Comparison of ENCODE assay signal across 1 cellular context in the genomic region with DNA sequence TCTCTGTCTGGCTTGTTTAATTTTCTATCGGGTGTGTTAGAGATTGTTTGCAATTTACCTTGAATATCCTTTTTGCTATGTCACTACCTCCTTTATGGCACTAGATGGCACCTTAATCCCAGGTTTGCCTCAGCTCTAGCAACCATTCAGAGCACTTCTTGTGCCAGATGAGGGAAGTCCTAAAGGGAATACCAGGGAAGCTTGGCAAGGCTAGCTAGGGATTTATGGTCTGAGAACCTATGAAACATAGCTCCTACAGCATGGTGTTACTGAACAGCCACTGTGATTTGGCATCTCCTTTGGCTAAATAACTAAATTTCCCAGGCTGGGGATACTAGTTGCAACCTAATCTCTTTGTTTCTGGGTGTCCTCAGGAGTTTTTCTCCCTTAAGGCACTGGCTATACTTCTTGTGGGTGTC.
TF ChIP-seq lines count a peak whose summit lies in the region.

No MANE protein-coding gene starts in this region.

TF ChIP-seq in HepG2, 621 proteins besides CTCF, POLR2A, EP300 and RAD21 (continued from another document):
- TF ChIP-seq USF2 (IDR thresholded peaks at IDR 0.05; ENCODE audit: low read depth, low read length) (no peak), USF2 (CRISPR knock-in tag; IDR thresholded peaks at IDR 0.05; ENCODE audit: borderline replicate concordance) (no peak), SMC3 (IDR thresholded peaks at IDR 0.05; ENCODE audit: low read length) (peak; percentile 98), STAG1 (CRISPR knock-in tag; IDR thresholded peaks at IDR 0.05) (peak; percentile 99), ZNF317 (CRISPR knock-in tag; IDR thresholded peaks at IDR 0.05) (no peak), HMGA1 (CRISPR knock-in tag; conservative IDR thresholded peaks at IDR 0.05) (no peak), ZNF878 (CRISPR knock-in tag; IDR thresholded peaks at IDR 0.05) (no peak), HMG20B (CRISPR knock-in tag; conservative IDR thresholded peaks at IDR 0.05) (no peak), IKZF5 (CRISPR knock-in tag; IDR thresholded peaks at IDR 0.05) (no peak), PPARG (CRISPR knock-in tag; conservative IDR thresholded peaks at IDR 0.05) (no peak), GATAD2A (CRISPR knock-in tag; IDR thresholded peaks at IDR 0.05) (0 out of 2 replicates have a peak, but pooled peaks have one; percentile 21), TOE1 (CRISPR knock-in tag; IDR thresholded peaks at IDR 0.05) (no peak), ZNF577 (CRISPR knock-in tag; IDR thresholded peaks at IDR 0.05; ENCODE audit: borderline replicate concordance, low read depth) (no peak), AFF4 (CRISPR knock-in tag; IDR thresholded peaks at IDR 0.05) (no peak), ZNF550 (CRISPR knock-in tag; IDR thresholded peaks at IDR 0.05; ENCODE audit: borderline replicate concordance) (no peak), ZBTB21 (CRISPR knock-in tag; IDR thresholded peaks at IDR 0.05) (no peak), RCOR2 (CRISPR knock-in tag; IDR thresholded peaks at IDR 0.05) (no peak), NFIC (IDR thresholded peaks at IDR 0.05; ENCODE audit: low read length) (no peak), AGO2 (optimal IDR thresholded peaks at IDR 0.05; ENCODE audit: low read depth, low read length) (no peak), DPF2 (CRISPR knock-in tag; IDR thresholded peaks at IDR 0.05; ENCODE audit: borderline replicate concordance, low read depth) (no peak)
- TF ChIP-seq, protein P1, sequence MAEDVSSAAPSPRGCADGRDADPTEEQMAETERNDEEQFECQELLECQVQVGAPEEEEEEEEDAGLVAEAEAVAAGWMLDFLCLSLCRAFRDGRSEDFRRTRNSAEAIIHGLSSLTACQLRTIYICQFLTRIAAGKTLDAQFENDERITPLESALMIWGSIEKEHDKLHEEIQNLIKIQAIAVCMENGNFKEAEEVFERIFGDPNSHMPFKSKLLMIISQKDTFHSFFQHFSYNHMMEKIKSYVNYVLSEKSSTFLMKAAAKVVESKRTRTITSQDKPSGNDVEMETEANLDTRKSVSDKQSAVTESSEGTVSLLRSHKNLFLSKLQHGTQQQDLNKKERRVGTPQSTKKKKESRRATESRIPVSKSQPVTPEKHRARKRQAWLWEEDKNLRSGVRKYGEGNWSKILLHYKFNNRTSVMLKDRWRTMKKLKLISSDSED (CRISPR knock-in tag; IDR thresholded peaks at IDR 0.05): no peak
